Comparison of ENCODE assay signal across 8 cellular contexts in genomic region chr13:99496322-99497142, GRCh38. TPM values are rescaled to one million over a fixed set of nuclear protein-coding genes. Genes with fewer than 3 reads are reported as not detected.
A peak's percentile ranks its signal among the peaks of the same experiment; 100 is the strongest.
DNase-seq lines count a peak whose midpoint lies in the region; ATAC-seq and TF ChIP-seq lines count a peak whose summit lies in the region.

No MANE protein-coding gene starts in this region.

- TF ChIP-seq CTCF in AG09319 (IDR thresholded peaks at IDR 0.05; ENCODE audit: low read depth, low read length) = no peak

- H3K9me3 ChIP-seq in mononuclear cell (ENCODE audit: low read depth, low read length) = no peaks in the 10 kb centered on the region

- peaks cover 57% of the 10 kb centered on the region for H3K4me1 ChIP-seq in mononuclear cell (ENCODE audit: insufficient read depth, low read length)

- no peaks in the 10 kb centered on the region for H3K27me3 ChIP-seq in mononuclear cell (ENCODE audit: insufficient read depth, low read length)

- peak; percentile 33 for ATAC-seq in GM19372 (IDR thresholded peaks at IDR 0.05; ENCODE audit: low read depth, unreplicated experiment)
- peak; percentile 46 for ATAC-seq in HG03571 (IDR thresholded peaks at IDR 0.05; ENCODE audit: unreplicated experiment)

- H3K4me3 ChIP-seq in mononuclear cell (ENCODE audit: low read length) = peak overlapping the region; percentile 50

- DNase-seq in AG09319 (ENCODE audit: extremely low read depth, low read depth) (peak; percentile 49), UCSD-AML1 (lab: John Stamatoyannopoulos, UW; ENCODE audit: unreplicated experiment) (peak; percentile 78), stromal cell of bone marrow (ENCODE audit: low read depth) (peak; percentile 90), amniotic stem cell (lab: John Stamatoyannopoulos, UW) (no peak)
- peak; percentile 83 for DNase-seq in central memory CD4-positive, alpha-beta T cell

RNA-seq across cellular contexts. Expression of gene TM9SF2, which starts 4.7 kb away (rescaled TPM):
- 78.6 TPM for total RNA-seq in mononuclear cell
